In the genomic region with DNA sequence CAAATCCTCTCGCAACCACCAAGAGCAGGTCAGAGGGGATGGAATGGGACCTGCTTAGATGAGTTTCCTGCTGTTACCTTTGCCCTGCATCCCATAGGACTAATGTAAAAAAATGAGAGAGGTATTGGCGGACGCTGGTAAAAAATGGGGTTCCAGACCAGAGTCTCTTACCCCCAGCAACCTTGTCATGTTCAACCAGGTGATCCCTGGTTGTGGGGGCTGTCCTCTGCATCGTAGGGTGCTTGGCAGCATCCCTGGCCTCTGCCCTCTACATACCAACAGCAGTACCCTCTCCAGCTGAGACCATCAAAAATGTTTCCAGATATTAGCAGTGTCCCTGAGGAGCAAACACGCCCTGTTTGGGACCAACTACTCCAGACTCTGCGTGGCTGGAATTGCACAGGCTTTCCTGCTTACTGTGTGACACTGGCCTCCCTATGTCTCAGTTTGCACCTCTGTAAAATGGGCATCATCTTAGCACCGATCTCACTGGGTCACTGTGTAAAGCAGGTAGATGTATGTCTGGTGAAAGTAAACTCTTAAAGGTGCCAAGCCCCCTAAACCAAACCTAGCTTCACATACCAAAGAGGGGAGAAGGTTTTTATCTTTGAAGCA, we compare ENCODE assay signal across 9 cellular contexts. TPM values are rescaled to one million over a fixed set of nuclear protein-coding genes. Genes with fewer than 3 reads are reported as not detected.
DNase-seq lines count a peak whose midpoint lies in the region; ATAC-seq, FAIRE-seq and TF ChIP-seq lines count a peak whose summit lies in the region.
"Had no signal": no experiment of that assay in that cellular context is flagged by ENCODE, and none has a peak within 500 bp of the region (broad histone marks: within the 10 kb centered on the region; RNA-seq: fewer than 3 reads in every experiment).

No MANE protein-coding gene starts in this region.

- no peak overlapping the region for H3K4me2 ChIP-seq in K562 (ENCODE audit: insufficient read depth, low read length)

- H2AFZ ChIP-seq in ACC112 (ENCODE audit: low read length, unreplicated experiment) (no peak overlapping the region), K562 (ENCODE audit: low read depth, low read length) (no peak overlapping the region)

- POLR2A ChIA-PET in K562 (lab: Yijun Ruan, JAX) = interaction anchor here (0.7 kb wide), 1 partner anchor 434 kb away, joined by 3 read pairs; no protein-coding TSS in a partner anchor

- H3K27ac ChIP-seq in ACC112 (ENCODE audit: low read depth, low read length) (no peak overlapping the region), K562 (ENCODE audit: extremely low read depth, low read depth, low read length) (no peak overlapping the region)
- H3K27ac ChIP-seq: brain microvascular endothelial cell had no signal

- CTCF ChIA-PET in K562 (lab: Yijun Ruan, JAX; ENCODE audit: low intra/inter-chr PET ratio) = no interaction called here

- H3K4me3 ChIP-seq in ACC112 (ENCODE audit: low read depth, low read length) = peak overlapping the region; percentile 82
- H3K4me3 ChIP-seq in K562 = no peak overlapping the region

- no peak for TF ChIP-seq RAD21 in K562 (CRISPR knock-in tag; conservative IDR thresholded peaks at IDR 0.05 in 1 of 2, IDR thresholded peaks at IDR 0.05 in 1 of 2)

- H3K4me1 Mint-ChIP-seq in naive B cell = peaks cover 25 to 42% (median 34%) of the 10 kb centered on the region in 3 donors

- no peak for TF ChIP-seq POLR2A in K562 (conservative IDR thresholded peaks at IDR 0.05)

- TF ChIP-seq EP300 in K562 (IDR thresholded peaks at IDR 0.05; ENCODE audit: low read length) = no peak

- no peaks in the 10 kb centered on the region for H3K36me3 Mint-ChIP-seq in naive B cell

- H3K9ac ChIP-seq in K562 (ENCODE audit: insufficient read depth in 1 of 2, low read depth in 2 of 2, low read length in 2 of 2) = no peak overlapping the region

- DNase-seq in GM18507 (ENCODE audit: extremely low spot score, insufficient read length, low read depth) = no peak
- DNase-seq in K562 (ENCODE audit: extremely low read depth in 1 of 4, low spot score in 3 of 4) = no peak
- DNase-seq in naive B cell = no peak
- DNase-seq in NCI-H510A treated with DMSO at 0.1 percent for 48 hours (lab: John Stamatoyannopoulos, UW) = no peak
- no peak for DNase-seq in hypothalamus (lab: John Stamatoyannopoulos, UW)
- DNase-seq: brain microvascular endothelial cell had no signal

- no peaks in the 10 kb centered on the region for H3K9me1 ChIP-seq in K562 (ENCODE audit: control insufficient read depth, insufficient read depth, low read length)

- H3K27me3 ChIP-seq in ACC112 (ENCODE audit: insufficient read depth, low read length) = no peaks in the 10 kb centered on the region
- no peaks in the 10 kb centered on the region for H3K27me3 ChIP-seq in K562 (ENCODE audit: control insufficient read depth in 2 of 2, insufficient read depth in 2 of 2, low read length in 2 of 2)
- H3K27me3 ChIP-seq: brain microvascular endothelial cell had no signal

- BruUV-seq in K562 (replicated peaks; lab: Mats Ljungman, UMichigan) = no TSS peak

- TF ChIP-seq CTCF in K562 (IDR thresholded peaks at IDR 0.05 in 2 of 3, conservative IDR thresholded peaks at IDR 0.05 in 1 of 3; ENCODE audit: insufficient read depth in 2 of 3, low read depth in 1 of 3, low read length in 3 of 3) = no peak

- no peaks in the 10 kb centered on the region; the same call in 1 of the 2 replicates for H3K36me3 ChIP-seq in ACC112 (ENCODE audit: insufficient read depth, low read length)
- no peaks in the 10 kb centered on the region for H3K36me3 ChIP-seq in K562 (ENCODE audit: control insufficient read depth, insufficient read depth, low read length)
- H3K36me3 ChIP-seq: brain microvascular endothelial cell had no signal

- no peak for ATAC-seq in K562
- ATAC-seq in naive B cell (ENCODE audit: low read depth in 2 of 2) = no peak
- no peak for ATAC-seq in HG03469 (IDR thresholded peaks at IDR 0.05; ENCODE audit: unreplicated experiment)
- ATAC-seq in GM21576 (IDR thresholded peaks at IDR 0.05; ENCODE audit: unreplicated experiment) = no peak

- no peaks in the 10 kb centered on the region for H3K9me3 Mint-ChIP-seq in naive B cell

- no peaks in the 10 kb centered on the region for H4K20me1 ChIP-seq in K562 (replicated peaks; ENCODE audit: control insufficient read depth, insufficient read depth, low read length)

- H3K9me3 ChIP-seq in K562 (replicated peaks; ENCODE audit: control insufficient read depth, insufficient read depth, low read depth, low read length) = no peaks in the 10 kb centered on the region

- H3K4me3 Mint-ChIP-seq in naive B cell = peak overlapping the region; percentile 93 to 100 (median 98)

- H3K4me1 ChIP-seq in ACC112 (ENCODE audit: control insufficient read depth, insufficient read depth, low read length, unreplicated experiment) (peaks cover 18% of the 10 kb centered on the region), K562 (replicated peaks in 1 of 2; ENCODE audit: control insufficient read depth in 2 of 2, insufficient read depth in 2 of 2, low read length in 2 of 2) (peaks cover 0 to 2% of the 10 kb centered on the region in 2 experiments; a peak in 3 of 5 replicates)

- 58% methylated on average over 5 of the region's 7 CpGs for WGBS in K562 (ENCODE audit: insufficient coverage, low coverage, missing lambda C conversion rate)

- peaks cover 33% of the 10 kb centered on the region for H3K79me2 ChIP-seq in ACC112 (ENCODE audit: control insufficient read depth, insufficient read depth, low read length, unreplicated experiment)
- no peaks in the 10 kb centered on the region for H3K79me2 ChIP-seq in K562 (ENCODE audit: control insufficient read depth, insufficient read depth, low read length)

- H3K27me3 Mint-ChIP-seq in naive B cell = no peaks in the 10 kb centered on the region

- FAIRE-seq in GM18507 (lab: Jason Lieb, UNC) = peak; percentile 44
- no peak for FAIRE-seq in K562 (lab: Jason Lieb, UNC)

- peak overlapping the region in 2 of 6 donors; percentile 23 to 96 for H3K27ac Mint-ChIP-seq in naive B cell

- intact Hi-C loops in K562 (cut with micrococcal nuclease) = no loop called here

- in situ Hi-C loops in K562 (cut with MboI) = no loop called here

TF ChIP-seq in K562, 482 proteins besides CTCF, POLR2A, EP300 and RAD21 (continues in another document):
- TF ChIP-seq CBX2 (IDR thresholded peaks at IDR 0.05; ENCODE audit: insufficient read depth, low read length, poor library complexity, severe bottlenecking) (no peak), ETV1 (tag; conservative IDR thresholded peaks at IDR 0.05; ENCODE audit: low read depth) (no peak), SMARCA5 (IDR thresholded peaks at IDR 0.05) (no peak)
- TF ChIP-seq, protein P1, sequence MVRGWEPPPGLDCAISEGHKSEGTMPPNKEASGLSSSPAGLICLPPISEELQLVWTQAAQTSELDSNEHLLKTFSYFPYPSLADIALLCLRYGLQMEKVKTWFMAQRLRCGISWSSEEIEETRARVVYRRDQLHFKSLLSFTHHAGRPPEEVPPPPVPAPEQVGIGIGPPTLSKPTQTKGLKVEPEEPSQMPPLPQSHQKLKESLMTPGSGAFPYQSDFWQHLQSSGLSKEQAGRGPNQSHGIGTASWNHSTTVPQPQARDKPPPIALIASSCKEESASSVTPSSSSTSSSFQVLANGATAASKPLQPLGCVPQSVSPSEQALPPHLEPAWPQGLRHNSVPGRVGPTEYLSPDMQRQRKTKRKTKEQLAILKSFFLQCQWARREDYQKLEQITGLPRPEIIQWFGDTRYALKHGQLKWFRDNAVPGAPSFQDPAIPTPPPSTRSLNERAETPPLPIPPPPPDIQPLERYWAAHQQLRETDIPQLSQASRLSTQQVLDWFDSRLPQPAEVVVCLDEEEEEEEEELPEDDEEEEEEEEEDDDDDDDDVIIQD (CRISPR knock-in tag; IDR thresholded peaks at IDR 0.05) = no peak

RNA-seq across cellular contexts. Expression of a gene that starts 1.5 kb away (rescaled TPM):
- 0.32 and 0.69 TPM in 2 replicates for total RNA-seq in K562 (2011; cell fraction: chromatin; rRNA removed; ENCODE audit: low replicate concordance)
- 0.33 and 0.39 TPM in 2 replicates for total RNA-seq in K562 (2011; cell fraction: nucleolus; rRNA removed)
- 0.59 and 1.1 TPM in 2 replicates for total RNA-seq in K562 (2011; cell fraction: nucleoplasm; rRNA removed)
- 0.73 and 0.82 TPM in 2 replicates for total RNA-seq in K562 (2014; rRNA removed)
- 1.2 and 1.3 TPM in 2 replicates for total RNA-seq in K562 (2014; rRNA removed; fragmentation: Illumina TruSeq; extraction: Trizol)
- 1.2 TPM in 2 replicates for total RNA-seq in K562 (2015; rRNA removed; fragmentation: Illumina TruSeq; extraction: Trizol)
- total RNA-seq in K562 (2021) = 1.1 TPM in 2 replicates
- 0.24 and 0.32 TPM in 2 replicates for polyA plus RNA-seq in K562 (2011; rRNA removed)
- polyA plus RNA-seq in K562 (2011; cell fraction: cytosol; rRNA removed) = 0.13 and 0.15 TPM in 2 replicates
- 0.13 and 0.18 TPM in 2 replicates for polyA plus RNA-seq in K562 (2011; cell fraction: nucleus; rRNA removed)
- 0.56 and 4.2 TPM in 2 replicates for polyA plus RNA-seq in K562 (2012)
- 0.53 and 0.70 TPM in 2 replicates for polyA plus RNA-seq in K562 (2014; fragmentation: Illumina TruSeq; extraction: Trizol)
- polyA plus RNA-seq in K562 (2014; fragmentation: Nextera tagmentation; extraction: Ambion mirVana) = under 1 TPM; 0.29 to 0.39 TPM
- 0.42 and 0.45 TPM in 2 replicates for polyA plus RNA-seq in K562 (2014; rRNA removed)
- 0.81 and 0.99 TPM in 2 replicates for polyA minus RNA-seq in K562 (2011; rRNA and poly(A)+ RNA removed)
- 0.27 and 0.29 TPM in 2 replicates for polyA minus RNA-seq in K562 (2011; cell fraction: cytosol; rRNA and poly(A)+ RNA removed)
- polyA minus RNA-seq in K562 (2011; cell fraction: nucleus; rRNA and poly(A)+ RNA removed) = 0.13 and 0.22 TPM in 2 replicates
- 1 to 10 TPM; 1.4 to 2.8 (median 2.0) TPM for polyA plus RNA-seq in naive B cell (ENCODE audit: low read depth in 6 of 6)

RNA-seq across cellular contexts. Expression of a gene that starts 32.6 kb away (rescaled TPM):
- not detected in 2 replicates for total RNA-seq in K562 (2011; cell fraction: chromatin; rRNA removed; ENCODE audit: low replicate concordance)
- not detected in 2 replicates for total RNA-seq in K562 (2011; cell fraction: nucleolus; rRNA removed)
- not detected in 2 replicates for total RNA-seq in K562 (2011; cell fraction: nucleoplasm; rRNA removed)
- not detected in 2 replicates for total RNA-seq in K562 (2014; rRNA removed)
- not detected in 2 replicates for total RNA-seq in K562 (2014; rRNA removed; fragmentation: Illumina TruSeq; extraction: Trizol)
- not detected in 2 replicates for total RNA-seq in K562 (2015; rRNA removed; fragmentation: Illumina TruSeq; extraction: Trizol)
- total RNA-seq in K562 (2021) = not detected in 2 replicates
- polyA plus RNA-seq in K562 (2011; rRNA removed) = not detected in 2 replicates
- polyA plus RNA-seq in K562 (2011; cell fraction: cytosol; rRNA removed) = not detected in 2 replicates
- not detected in 2 replicates for polyA plus RNA-seq in K562 (2011; cell fraction: nucleus; rRNA removed)
- polyA plus RNA-seq in K562 (2012) = 0.42 TPM in 1 of 2 replicates, not detected in the other
- not detected in 2 replicates for polyA plus RNA-seq in K562 (2014; fragmentation: Illumina TruSeq; extraction: Trizol)
- polyA plus RNA-seq in K562 (2014; fragmentation: Nextera tagmentation; extraction: Ambion mirVana) = not detected
- not detected in 2 replicates for polyA plus RNA-seq in K562 (2014; rRNA removed)
- polyA minus RNA-seq in K562 (2011; rRNA and poly(A)+ RNA removed) = not detected in 2 replicates
- not detected in 2 replicates for polyA minus RNA-seq in K562 (2011; cell fraction: cytosol; rRNA and poly(A)+ RNA removed)
- polyA minus RNA-seq in K562 (2011; cell fraction: nucleus; rRNA and poly(A)+ RNA removed) = not detected in 2 replicates
- not detected for polyA plus RNA-seq in naive B cell (ENCODE audit: low read depth in 6 of 6)
